In the genomic region with DNA sequence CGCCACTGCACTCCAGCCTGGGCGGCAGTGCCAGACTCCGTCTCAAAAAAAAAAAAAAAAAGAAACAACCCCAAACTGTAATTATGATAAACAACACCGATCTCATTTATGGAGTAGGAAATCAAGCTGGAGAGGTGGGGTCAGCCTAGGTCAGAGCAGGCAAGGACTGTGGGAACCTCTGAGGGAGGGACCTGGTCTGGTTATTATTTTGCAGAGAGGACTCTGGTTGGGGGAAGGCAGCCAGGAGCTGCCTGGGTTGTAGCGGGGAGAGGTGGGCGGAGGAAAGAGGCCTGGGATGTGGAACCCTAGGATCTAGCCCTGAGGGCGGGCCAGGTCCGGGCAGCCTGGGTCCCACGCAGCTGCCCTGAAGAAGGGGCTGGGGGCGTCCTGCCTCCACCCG, we compare ENCODE assay signal across 8 cellular contexts. TPM values are rescaled to one million over a fixed set of nuclear protein-coding genes. Genes with fewer than 3 reads are reported as not detected.
A peak's percentile ranks its signal among the peaks of the same experiment; 100 is the strongest.
DNase-seq lines count a peak whose midpoint lies in the region; ATAC-seq and TF ChIP-seq lines count a peak whose summit lies in the region.

No MANE protein-coding gene starts in this region.

- H3K9me3 ChIP-seq in HUES48 (ENCODE audit: control insufficient read depth, insufficient read depth, low read length), result no peaks in the 10 kb centered on the region
- no peaks in the 10 kb centered on the region for H3K9me3 ChIP-seq in heart left ventricle

- H3K4me1 ChIP-seq in HUES48 (ENCODE audit: control insufficient read depth, insufficient read depth, low read length) (0 out of 2 replicates have a peak, but pooled peaks cover 2% of the 10 kb centered on the region), heart left ventricle (peaks cover 0 to 12% (median 7%) of the 10 kb centered on the region in 12 donors)

- H3K27ac ChIP-seq in HUES48 (ENCODE audit: low read depth, low read length) (no peak overlapping the region), heart left ventricle (peak overlapping the region; percentile 36 to 85 (median 76))

- H3K27me3 Mint-ChIP-seq in WTC11 (ENCODE audit: low read depth), result peaks cover 48% of the 10 kb centered on the region

- 8 to 15% (median 12%) methylated on average over 5 to 11 of the region's 11 CpGs for WGBS in heart left ventricle, 4 donors

- peaks cover 15% of the 10 kb centered on the region for H3K4me1 Mint-ChIP-seq in WTC11

- H3K9ac ChIP-seq in HUES48 (ENCODE audit: low read depth, low read length), result no peak overlapping the region

- H3K36me3 ChIP-seq in HUES48 (ENCODE audit: control insufficient read depth, insufficient read depth, low read length) (no peaks in the 10 kb centered on the region), heart left ventricle (no peaks in the 10 kb centered on the region)

- H3K27me3 ChIP-seq in HUES48 (ENCODE audit: control insufficient read depth, insufficient read depth, low read length) (peaks cover 15% of the 10 kb centered on the region), heart left ventricle (peaks cover 0 to 12% (median under 1%) of the 10 kb centered on the region in 9 donors)

- POLR2A ChIA-PET in WTC11 (lab: Charles Lee), result interaction anchor here (0.7 kb wide), 2 partner anchors 146 to 226 kb away, joined by 4 to 5 read pairs; partner anchors contain the start of genes NUBP2 and TRAF7

- H3K4me3 ChIP-seq in HUES48 (ENCODE audit: low read depth, low read length) (peak overlapping the region; percentile 62), heart left ventricle (peak overlapping the region; percentile 37 to 74 (median 64))

- TF ChIP-seq POLR2A in heart left ventricle (IDR thresholded peaks at IDR 0.05), result no peak

- no peaks in the 10 kb centered on the region for H3K36me3 Mint-ChIP-seq in WTC11

- no peaks in the 10 kb centered on the region for H3K9me3 Mint-ChIP-seq in WTC11

- ATAC-seq in WTC11 (peak; percentile 54), heart left ventricle (peak in 3 of 4 donors; percentile 30 to 67 (median 49)), sciatic nerve (peak; percentile 45)

- TF ChIP-seq CTCF in WTC11 (IDR thresholded peaks at IDR 0.05), result no peak
- TF ChIP-seq CTCF in heart left ventricle (IDR thresholded peaks at IDR 0.05), result no peak

- H3K27ac Mint-ChIP-seq in WTC11, result no peak overlapping the region

- CTCF ChIA-PET in WTC11 (lab: Charles Lee), result interaction anchor here (0.7 to 2.0 kb wide), 32 partner anchors 8 to 325 kb away, joined by 3 to 16 read pairs (median 4); partner anchors contain the start of genes EME2, MRPS34, MSRB1 and NTHL1

- peak overlapping the region; percentile 69 for H3K4me3 Mint-ChIP-seq in WTC11

- DNase-seq in NCI-H1436 (lab: John Stamatoyannopoulos, UW) (peak; percentile 45), NCI-H1436 treated with DMSO at 0.1 percent for 48 hours (lab: John Stamatoyannopoulos, UW) (no peak), WTC11 (ENCODE audit: low spot score) (no peak), heart left ventricle (peak in 3 of 5 donors; percentile 36 to 55 (median 44)), sciatic nerve (ENCODE audit: low spot score) (no peak), kidney glomerular epithelial cell (lab: John Stamatoyannopoulos, UW) (no peak), NAMALWA (ENCODE audit: low spot score) (no peak)

- intact Hi-C loops in heart left ventricle (cut with DNase I), result loop anchor here in 6 of 10 donors (1.0 to 5.0 kb wide), 4 partner anchors 64 to 222 kb away; partner anchors contain the start of gene MAPK8IP3 (in 1 of the 6)
- intact Hi-C loops in sciatic nerve (cut with DNase I), result loop anchor here (5.0 kb wide), 1 partner anchor 67 kb away; no protein-coding TSS in a partner anchor

TF ChIP-seq in WTC11, 78 proteins besides CTCF, POLR2A, EP300 and RAD21:
- no peak for TF ChIP-seq NR1H2 (CRISPR knock-in tag; IDR thresholded peaks at IDR 0.05)
- no peak for TF ChIP-seq JAZF1 (CRISPR knock-in tag; IDR thresholded peaks at IDR 0.05)
- TF ChIP-seq EMX1 (CRISPR knock-in tag; IDR thresholded peaks at IDR 0.05), result no peak
- TF ChIP-seq, protein P1, sequence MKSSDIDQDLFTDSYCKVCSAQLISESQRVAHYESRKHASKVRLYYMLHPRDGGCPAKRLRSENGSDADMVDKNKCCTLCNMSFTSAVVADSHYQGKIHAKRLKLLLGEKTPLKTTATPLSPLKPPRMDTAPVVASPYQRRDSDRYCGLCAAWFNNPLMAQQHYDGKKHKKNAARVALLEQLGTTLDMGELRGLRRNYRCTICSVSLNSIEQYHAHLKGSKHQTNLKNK (CRISPR knock-in tag; IDR thresholded peaks at IDR 0.05), result no peak

RNA-seq across cellular contexts. Expression of gene HS3ST6, which starts 10.9 kb away (rescaled TPM):
- 0.41 to 1.0 TPM (median 0.50 TPM) in 3 replicates for total RNA-seq in WTC11 (2021)
- not detected for total RNA-seq in heart left ventricle
- polyA plus RNA-seq in heart left ventricle, result not detected
- not detected for total RNA-seq in sciatic nerve

RNA-seq across cellular contexts. Expression of gene MSRB1, which starts 13.9 kb away (rescaled TPM):
- total RNA-seq in WTC11 (2021) (26.4 to 29.8 TPM (median 28.3 TPM) in 3 replicates), heart left ventricle (10 to 100 TPM; 12.4 to 49.2 (median 31.1) TPM), sciatic nerve (16.0 TPM)
- polyA plus RNA-seq in heart left ventricle, result 10 to 100 TPM; 48.4 to 70.2 TPM

RNA-seq across cellular contexts. Expression of gene RPL3L, which starts 25.4 kb away (rescaled TPM):
- total RNA-seq in WTC11 (2021) (0.77 to 1.1 TPM (median 0.96 TPM) in 3 replicates), heart left ventricle (100 to 1,000 TPM; 117 to 279 (median 216) TPM), sciatic nerve (not detected)
- polyA plus RNA-seq in heart left ventricle, result 100 to 1,000 TPM in 1 of 2 donors, 10 to 100 TPM in 1; 86.5 to 180 TPM

RNA-seq across cellular contexts. Expression of gene NDUFB10, which starts 30.2 kb away (rescaled TPM):
- 200 to 228 TPM (median 205 TPM) in 3 replicates for total RNA-seq in WTC11 (2021)
- total RNA-seq in heart left ventricle, result 1,000 to 10,000 TPM in 2 of 9 donors, 100 to 1,000 TPM in 7; 316 to 1,519 (median 542) TPM
- polyA plus RNA-seq in heart left ventricle, result 1,000 to 10,000 TPM in 1 of 2 donors, 100 to 1,000 TPM in 1; 732 to 1,618 TPM
- total RNA-seq in sciatic nerve, result 85.8 TPM

RNA-seq across cellular contexts. Expression of gene RPS2, which starts 35.5 kb away (rescaled TPM):
- total RNA-seq in WTC11 (2021), result 4,395 to 4,767 TPM (median 4,632 TPM) in 3 replicates
- 1,000 to 10,000 TPM in 4 of 9 donors, 100 to 1,000 TPM in 5; 673 to 1,554 (median 968) TPM for total RNA-seq in heart left ventricle
- polyA plus RNA-seq in heart left ventricle, result 1,000 to 10,000 TPM; 1,419 to 2,484 TPM
- total RNA-seq in sciatic nerve, result 990 TPM

Comparison
In these comparisons a context has a peak if more than half of its experiments do, and no peak if none do; other contexts are left out.
1. DNase-seq: peak in NCI-H1436 (single experiment) and heart left ventricle (3 of 5); none in NCI-H1436 treated with DMSO at 0.1 percent for 48 hours (single experiment), WTC11 (single experiment), sciatic nerve (single experiment), kidney glomerular epithelial cell (single experiment) and NAMALWA (single experiment).
2. RNA of gene RPL3L, which starts 25.4 kb away (total RNA-seq): 117 to 279 TPM in heart left ventricle; 0.77 to 1.1 TPM in WTC11 and not detected in sciatic nerve (single experiment); every median in the first group is over 10 times any median in the second.
3. Peak in every context shown above with its lines, with median percentiles within 50 percentile points of each other: ATAC-seq.